19 cellular contexts compared by ENCODE assay signal in the genomic region with DNA sequence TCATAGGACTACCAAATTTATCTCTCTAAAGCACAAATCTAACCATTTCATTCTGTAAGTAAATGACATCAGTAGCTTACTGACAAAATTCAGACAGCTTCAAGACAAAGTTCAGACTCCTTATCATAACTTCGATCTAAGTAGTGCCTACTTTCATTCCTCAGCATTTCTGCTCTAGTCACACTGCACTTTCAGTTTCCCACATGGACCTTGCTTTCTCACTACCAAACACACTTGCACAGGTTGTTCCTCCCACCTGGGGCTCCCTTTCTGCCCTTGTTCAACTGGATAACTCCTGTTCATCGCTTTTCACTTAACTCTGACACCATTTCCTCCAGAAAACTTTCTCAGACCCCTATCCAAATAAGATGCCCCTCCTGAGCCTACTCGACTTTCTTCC.
"Had no signal": no experiment of that assay in that cellular context is flagged by ENCODE, and none has a peak within 500 bp of the region (broad histone marks: within the 10 kb centered on the region; RNA-seq: fewer than 3 reads in every experiment).

No MANE protein-coding gene starts in this region.

- H3K9me3 ChIP-seq: lower lobe of right lung, neutrophil, tibial nerve, vagina had no signal

- ATAC-seq: activated CD8-positive, alpha-beta T cell treated with anti-CD3 and anti-CD28 coated beads for 36 hours; activated T-helper 17 cell treated with anti-CD3 and anti-CD28 coated beads, Interleukin-2, amount 50 U/mL, for 72 hours; left cardiac atrium; lower lobe of right lung; natural killer cell treated with Interleukin-12 subunit alpha and Interleukin-12 subunit beta and Interleukin-15 and Interleukin-18, amount 100 ng/mL, for 72 hours; stimulated activated naive CD8-positive, alpha-beta T cell treated with anti-CD3 and anti-CD28 coated beads, Interleukin-15, Interleukin-2, amounts not matched to agents 100 U/mL and 50 U/mL, for 24 hours had no signal

- H3K36me3 ChIP-seq: cardiac muscle cell, lower lobe of right lung, neutrophil, tibial nerve, vagina had no signal

- H3K4me1 ChIP-seq: lower lobe of right lung, tibial nerve, vagina had no signal

- H3K27ac ChIP-seq: cardiac muscle cell, lower lobe of right lung, neutrophil, tibial nerve, vagina had no signal

- H3K27me3 ChIP-seq: cardiac muscle cell, neutrophil, tibial nerve, vagina had no signal

- DNase-seq: activated B cell treated with CpG ODN at 0.5 μM for 24 hours; activated CD4-positive, alpha-beta T cell treated with anti-CD3 and anti-CD28 coated beads, Interleukin-2, amount 10 ng/mL, durations not matched to agents 24 days and 14 days; activated CD8-positive, alpha-beta T cell treated with anti-CD3 and anti-CD28 coated beads for 36 hours; activated naive CD4-positive, alpha-beta T cell; activated naive CD8-positive, alpha-beta T cell treated with anti-CD3 and anti-CD28 coated beads, Interleukin-2, amount 10 ng/mL, durations not matched to agents 7 days and 5 days; activated T-cell treated with anti-CD3 and anti-CD28 coated beads, Interleukin-2, amount 50 U/mL, for 1 hour; amygdala; effector memory CD4-positive, alpha-beta T cell; hippocampal formation; left cardiac atrium; lower lobe of right lung; stimulated activated naive CD8-positive, alpha-beta T cell treated with anti-CD3 and anti-CD28 coated beads, Interleukin-15, Interleukin-2, amounts not matched to agents 100 U/mL and 50 U/mL, for 24 hours; substantia nigra had no signal

- H3K4me3 ChIP-seq: cardiac muscle cell, lower lobe of right lung, tibial nerve, vagina had no signal
